ENCODE assay signal across 8 cellular contexts in genomic region chr3:150761831-150762661, GRCh38. TPM values are rescaled to one million over a fixed set of nuclear protein-coding genes. Genes with fewer than 3 reads are reported as not detected.
DNase-seq lines count a peak whose midpoint lies in the region; ATAC-seq and TF ChIP-seq lines count a peak whose summit lies in the region.

No MANE protein-coding gene starts in this region.

- peaks cover 38 to 41% of the 10 kb centered on the region in 2 donors for H3K4me1 ChIP-seq in gastrocnemius medialis

- H3K27me3 Mint-ChIP-seq in Calu3 (ENCODE audit: unreplicated experiment) (no peaks in the 10 kb centered on the region), T-cell (no peaks in the 10 kb centered on the region)

- H3K4me3 ChIP-seq in gastrocnemius medialis = peak overlapping the region; percentile 61 to 80 (median 65)

- H3K9me3 ChIP-seq in gastrocnemius medialis = no peaks in the 10 kb centered on the region

- peak; percentile 67 for DNase-seq in Calu3
- peak; percentile 38 to 49 for DNase-seq in Kasumi-1 (lab: John Stamatoyannopoulos, UW)
- DNase-seq in T-cell = peak in 23 of 34 experiments; percentile 3 to 30 (median 15)
- peak; percentile 65 to 79 for DNase-seq in T47D (ENCODE audit: low read depth in 1 of 2, low spot score in 1 of 2)
- peak; percentile 45 for DNase-seq in iPS-NIHi11 (ENCODE audit: low spot score)
- DNase-seq in gastrocnemius medialis = peak; percentile 55 to 69

- in situ Hi-C loops in T47D (cut with HindIII; ENCODE audit: low pct_unique_long_range_greater_than_20kb, low sequenced_read_pairs) = no loop called here
- in situ Hi-C loops in gastrocnemius medialis (cut with MboI; ENCODE audit: low sequenced_read_pairs in 4 of 4) = loop anchor here in 1 of 4 donors (10.0 kb wide), 1 partner anchor 157 kb away; the partner anchor contains the start of gene SELENOT

- H3K9me3 Mint-ChIP-seq in Calu3 (ENCODE audit: low read depth, unreplicated experiment) (no peaks in the 10 kb centered on the region), T-cell (no peaks in the 10 kb centered on the region)

- TF ChIP-seq CTCF in Calu3 (IDR thresholded peaks at IDR 0.05; ENCODE audit: unreplicated experiment) = no peak
- no peak for TF ChIP-seq CTCF in gastrocnemius medialis (IDR thresholded peaks at IDR 0.05 in 4 of 5, conservative IDR thresholded peaks at IDR 0.05 in 1 of 5)

- BruUV-seq in Calu3 (replicated peaks; lab: Mats Ljungman, UMichigan) = no TSS peak

- peaks cover 52% of the 10 kb centered on the region for H3K36me3 Mint-ChIP-seq in Calu3 (ENCODE audit: insufficient read depth, unreplicated experiment)
- peaks cover 10% of the 10 kb centered on the region for H3K36me3 Mint-ChIP-seq in T-cell

- no peaks in the 10 kb centered on the region for H3K36me3 ChIP-seq in gastrocnemius medialis

- POLR2A ChIA-PET in T-cell (lab: Charles Lee) = interaction anchor here (0.6 to 3.3 kb wide), 11 partner anchors 9 to 377 kb away, joined by 3 to 27 read pairs (median 3); partner anchors contain the start of genes ERICH6 (in 1 of the 2), SELENOT (in 1 of the 2), SERP1 (in 1 of the 2) and TSC22D2 (in 1 of the 2)

- H3K27me3 ChIP-seq in gastrocnemius medialis = no peaks in the 10 kb centered on the region

- CTCF ChIA-PET in Calu3 (lab: Charles Lee) = interaction anchor here (0.7 to 2.9 kb wide), 7 partner anchors 10 to 38 kb away, joined by 3 to 11 read pairs (median 4); no protein-coding TSS in a partner anchor
- CTCF ChIA-PET in T-cell (lab: Charles Lee) = interaction anchor here (0.6 to 2.2 kb wide), 11 partner anchors 10 to 217 kb away, joined by 3 to 16 read pairs (median 4); partner anchors contain the start of gene ERICH6 (in 1 of the 2)

- peak; percentile 74 to 91 for TF ChIP-seq POLR2A in gastrocnemius medialis (IDR thresholded peaks at IDR 0.05)

- no peak for ATAC-seq in T-cell (replicated peaks in 1 of 4)
- ATAC-seq in gastrocnemius medialis = peak; percentile 21 to 44
- no peak for ATAC-seq in GM21576 (IDR thresholded peaks at IDR 0.05; ENCODE audit: unreplicated experiment)
- ATAC-seq in GM21619 (IDR thresholded peaks at IDR 0.05; ENCODE audit: unreplicated experiment) = no peak

- H3K4me1 Mint-ChIP-seq in Calu3 (ENCODE audit: low read depth, unreplicated experiment) = peaks cover 59% of the 10 kb centered on the region
- H3K4me1 Mint-ChIP-seq in T-cell = peaks cover 58 to 63% (median 59%) of the 10 kb centered on the region in 3 donors

- H3K27ac ChIP-seq in gastrocnemius medialis = peak overlapping the region; percentile 92 to 99 (median 96)

- H3K27ac Mint-ChIP-seq in Calu3 (ENCODE audit: unreplicated experiment) (peak overlapping the region; percentile 96), T-cell (peak overlapping the region; percentile 95 to 97)

- peak overlapping the region; percentile 88 for H3K4me3 Mint-ChIP-seq in Calu3 (ENCODE audit: low read depth, unreplicated experiment)
- peak overlapping the region; percentile 92 to 97 (median 92) for H3K4me3 Mint-ChIP-seq in T-cell

- intact Hi-C loops in Calu3 (cut with micrococcal nuclease; ENCODE audit: unreplicated experiment) (loop anchor here (2.0 to 5.0 kb wide), 3 partner anchors 41 to 215 kb away; partner anchors contain the start of genes EIF2A, SELENOT and SERP1), gastrocnemius medialis (cut with DNase I; ENCODE audit: low total_unique reads) (loop anchor here (2.0 to 5.0 kb wide), 4 partner anchors 60 to 355 kb away; partner anchors contain the start of genes EIF2A, ERICH6, SELENOT and SERP1)

RNA-seq across cellular contexts. Expression of gene SIAH2, which starts 0.9 kb away (rescaled TPM):
- total RNA-seq in Calu3 (2022) = 30.6 and 33.6 TPM in 2 replicates
- total RNA-seq in T-cell = 10 to 100 TPM; 24.5 to 40.3 (median 26.4) TPM
- 10 to 100 TPM; 10.9 to 25.6 (median 20.0) TPM for total RNA-seq in gastrocnemius medialis

RNA-seq across cellular contexts. Expression of gene ERICH6, which starts 58.3 kb away (rescaled TPM):
- 0.29 TPM in 1 of 2 replicates, not detected in the other for total RNA-seq in Calu3 (2022)
- total RNA-seq in T-cell = under 1 TPM in 3 of 5 donors, not detected in 2; 0.26 to 0.39 (median 0.28) TPM
- total RNA-seq in gastrocnemius medialis = not detected

Comparison
In these comparisons a context has a peak if more than half of its experiments do, and no peak if none do; other contexts are left out.
1. DNase-seq: peak in every context shown above with its lines; median percentile 72 in T47D; 67 in Calu3; 62 in gastrocnemius medialis; 45 in iPS-NIHi11; 44 in Kasumi-1; 15 in T-cell.
2. ATAC-seq: peak in gastrocnemius medialis (2 of 2); none in T-cell (0 of 4), GM21576 (single experiment) and GM21619 (single experiment).